Comparison of ENCODE assay signal across 23 cellular contexts in the genomic region with DNA sequence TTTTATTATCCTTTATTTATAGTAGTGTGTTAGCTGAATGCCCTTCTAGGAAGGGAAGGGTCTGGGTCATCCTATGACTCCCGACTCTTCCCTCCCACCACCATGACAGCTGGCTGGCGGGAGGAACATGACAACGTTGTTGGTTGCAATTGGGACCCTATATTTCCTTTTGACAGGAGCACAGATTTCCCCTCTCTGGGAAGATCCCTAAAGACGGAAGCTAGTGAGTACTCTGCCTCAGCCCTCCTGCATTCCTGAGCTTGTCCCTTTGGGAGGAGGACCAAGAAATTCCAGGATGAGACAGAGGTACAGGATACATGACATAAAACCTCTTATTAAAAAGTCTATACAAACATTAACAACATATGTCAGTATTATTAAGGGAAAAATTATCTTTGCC.
DNase-seq lines count a peak whose midpoint lies in the region; ATAC-seq, FAIRE-seq and TF ChIP-seq lines count a peak whose summit lies in the region.
"Had no signal": no experiment of that assay in that cellular context is flagged by ENCODE, and none has a peak within 500 bp of the region (broad histone marks: within the 10 kb centered on the region; RNA-seq: fewer than 3 reads in every experiment).

No MANE protein-coding gene starts in this region.

- no peak for TF ChIP-seq EP300 in HepG2 (IDR thresholded peaks at IDR 0.05; ENCODE audit: low read depth in 2 of 2, low read length in 2 of 2)
- no peak for TF ChIP-seq EP300 in HepG2 (CRISPR knock-in tag; IDR thresholded peaks at IDR 0.05; ENCODE audit: borderline replicate concordance)

- no peak for TF ChIP-seq CTCF in neural progenitor cell (IDR thresholded peaks at IDR 0.05)
- no peak for TF ChIP-seq CTCF in HepG2 (CRISPR knock-in tag; IDR thresholded peaks at IDR 0.05)
- TF ChIP-seq CTCF in osteocyte (IDR thresholded peaks at IDR 0.05): no peak

- H3K27ac Mint-ChIP-seq in neural progenitor cell (peak overlapping the region; percentile 34), osteocyte (ENCODE audit: unreplicated experiment) (no peak overlapping the region)
- no peak overlapping the region for H3K27ac Mint-ChIP-seq in T-helper 2 cell treated with Interferon-gamma antibody and Interleukin-4, amounts not matched to agents 5 μg/mL and 100 μg/mL, for 36 hours
- H3K27ac Mint-ChIP-seq: CD4-positive, alpha-beta T cell had no signal

- H3K36me3 ChIP-seq in NT2/D1 (ENCODE audit: insufficient read depth, insufficient read length, low read length) (no peaks in the 10 kb centered on the region), neural progenitor cell (peaks cover 3% of the 10 kb centered on the region), HepG2 (replicated peaks in 1 of 2; ENCODE audit: control insufficient read depth in 1 of 2, insufficient read depth in 2 of 2, low read length in 2 of 2) (no peaks in the 10 kb centered on the region)
- H3K36me3 ChIP-seq: BLaER1 had no signal

- H3F3A ChIP-seq in neural progenitor cell (ENCODE audit: low read depth): no peaks in the 10 kb centered on the region

- no peaks in the 10 kb centered on the region for H3K36me3 Mint-ChIP-seq in neural progenitor cell
- no peaks in the 10 kb centered on the region for H3K36me3 Mint-ChIP-seq in T-helper 2 cell treated with Interferon-gamma antibody and Interleukin-4, amounts not matched to agents 5 μg/mL and 100 μg/mL, for 36 hours (ENCODE audit: low read depth)
- no peaks in the 10 kb centered on the region for H3K36me3 Mint-ChIP-seq in osteocyte (ENCODE audit: unreplicated experiment)

- H2AFZ ChIP-seq in neural progenitor cell (replicated peaks) (no peak overlapping the region), HepG2 (ENCODE audit: low read length) (no peak overlapping the region)

- intact Hi-C loops in HepG2 (cut with micrococcal nuclease; ENCODE audit: unreplicated experiment): no loop called here

- no peak overlapping the region for H3K9ac ChIP-seq in NT2/D1 (ENCODE audit: insufficient read length, low read depth)
- H3K9ac ChIP-seq in neural progenitor cell: no peak overlapping the region
- H3K9ac ChIP-seq in HepG2 (ENCODE audit: insufficient read depth, low read depth, low read length): no peak overlapping the region
- H3K9ac ChIP-seq: BLaER1 had no signal

- H3K4me3 ChIP-seq in NT2/D1 (ENCODE audit: insufficient read length, low read depth) (no peak overlapping the region), neural progenitor cell (no peak overlapping the region), HepG2 (replicated peaks in 1 of 3; ENCODE audit: insufficient read depth in 1 of 3, low read depth in 2 of 3, low read length in 3 of 3) (no peak overlapping the region)
- H3K4me3 ChIP-seq: A549, BLaER1 had no signal

- no peak for FAIRE-seq in HepG2 (lab: Jason Lieb, UNC)

- DNase-seq in AG08395 (ENCODE audit: low spot score) (peak; percentile 3), NT2/D1 (ENCODE audit: low read depth, low spot score) (peak; percentile 16), iPS DF 4.7 (ENCODE audit: extremely low read depth, low spot score) (peak; percentile 9), neural progenitor cell (ENCODE audit: low spot score) (peak; percentile 28), HepG2 (ENCODE audit: low spot score) (no peak), osteocyte (ENCODE audit: extremely low spot score, unreplicated experiment) (no peak)
- no peak for DNase-seq in T-helper 2 cell treated with Interferon-gamma antibody and Interleukin-4, amounts not matched to agents 5 μg/mL and 100 μg/mL, for 36 hours (ENCODE audit: low spot score)
- DNase-seq: CD4-positive, alpha-beta T cell; COR-L47; DMS79; HCEC 1CT; Karpas-422; MV-4-11; NCI-H1105 treated with DMSO at 0.1 percent for 48 hours; NCI-H2029 treated with DMSO at 0.1 percent for 48 hours; NCI-H2171; NCI-H446; NCI-H526; PC-3; Right ventricle myocardium superior had no signal

- TF ChIP-seq RAD21 in HepG2 (CRISPR knock-in tag; IDR thresholded peaks at IDR 0.05): no peak

- H3K4me3 Mint-ChIP-seq in neural progenitor cell (no peak overlapping the region), osteocyte (ENCODE audit: unreplicated experiment) (no peak overlapping the region)
- no peak overlapping the region for H3K4me3 Mint-ChIP-seq in T-helper 2 cell treated with Interferon-gamma antibody and Interleukin-4, amounts not matched to agents 5 μg/mL and 100 μg/mL, for 36 hours
- H3K4me3 Mint-ChIP-seq: CD4-positive, alpha-beta T cell had no signal

- H3K4me1 Mint-ChIP-seq in neural progenitor cell: peaks cover 13% of the 10 kb centered on the region
- no peaks in the 10 kb centered on the region for H3K4me1 Mint-ChIP-seq in T-helper 2 cell treated with Interferon-gamma antibody and Interleukin-4, amounts not matched to agents 5 μg/mL and 100 μg/mL, for 36 hours (ENCODE audit: low read depth)
- no peaks in the 10 kb centered on the region for H3K4me1 Mint-ChIP-seq in osteocyte (ENCODE audit: unreplicated experiment)

- no peak overlapping the region for H3K4me2 ChIP-seq in neural progenitor cell
- no peak overlapping the region for H3K4me2 ChIP-seq in HepG2 (ENCODE audit: low read depth, low read length)
- H3K4me2 ChIP-seq: A549, BLaER1 had no signal

- no TSS peak for BruUV-seq in HepG2 (replicated peaks; lab: Mats Ljungman, UMichigan)

- ATAC-seq in HepG2 (no peak), GM19467 (IDR thresholded peaks at IDR 0.05; ENCODE audit: unreplicated experiment) (no peak)
- ATAC-seq: A549, PC-3 had no signal

- H3K9me3 Mint-ChIP-seq in neural progenitor cell (peaks cover 7% of the 10 kb centered on the region), osteocyte (ENCODE audit: unreplicated experiment) (peaks cover 6% of the 10 kb centered on the region)
- peaks cover 12% of the 10 kb centered on the region for H3K9me3 Mint-ChIP-seq in T-helper 2 cell treated with Interferon-gamma antibody and Interleukin-4, amounts not matched to agents 5 μg/mL and 100 μg/mL, for 36 hours
- H3K9me3 Mint-ChIP-seq: CD4-positive, alpha-beta T cell had no signal

- H3K27me3 Mint-ChIP-seq in neural progenitor cell (ENCODE audit: insufficient read depth, low read depth) (no peaks in the 10 kb centered on the region), osteocyte (ENCODE audit: unreplicated experiment) (peaks cover 38% of the 10 kb centered on the region)
- H3K27me3 Mint-ChIP-seq in T-helper 2 cell treated with Interferon-gamma antibody and Interleukin-4, amounts not matched to agents 5 μg/mL and 100 μg/mL, for 36 hours (ENCODE audit: low read depth): no peaks in the 10 kb centered on the region
- H3K27me3 Mint-ChIP-seq: CD4-positive, alpha-beta T cell had no signal

- H3K27ac ChIP-seq in neural progenitor cell (no peak overlapping the region), HepG2 (ENCODE audit: extremely low read length, insufficient read depth, low read length) (no peak overlapping the region)
- H3K27ac ChIP-seq: A549, BLaER1 had no signal

- TF ChIP-seq POLR2A in HepG2 (IDR thresholded peaks at IDR 0.05; ENCODE audit: insufficient read depth in 1 of 2, low read depth in 2 of 2, low read length in 2 of 2): no peak

- POLR2A ChIA-PET in HepG2 (lab: Yijun Ruan, JAX): no interaction called here

- no peaks in the 10 kb centered on the region; the same call in 1 of the 2 replicates for H3K9me3 ChIP-seq in NT2/D1 (ENCODE audit: insufficient read depth, low read length)
- no peaks in the 10 kb centered on the region for H3K9me3 ChIP-seq in neural progenitor cell (ENCODE audit: low read depth)
- no peaks in the 10 kb centered on the region for H3K9me3 ChIP-seq in HepG2 (ENCODE audit: low read length)
- H3K9me3 ChIP-seq: A549, BLaER1 had no signal

- no peaks in the 10 kb centered on the region for H3K27me3 ChIP-seq in NT2/D1 (ENCODE audit: insufficient read depth, insufficient read length)
- no peaks in the 10 kb centered on the region for H3K27me3 ChIP-seq in neural progenitor cell
- H3K27me3 ChIP-seq in HepG2 (ENCODE audit: control insufficient read depth in 1 of 2, insufficient read depth in 2 of 2, low read length in 2 of 2): no peaks in the 10 kb centered on the region; a peak in 1 of 5 replicates
- H3K27me3 ChIP-seq: BLaER1 had no signal

- H3K4me1 ChIP-seq in NT2/D1 (ENCODE audit: insufficient read depth, insufficient read length) (no peaks in the 10 kb centered on the region), neural progenitor cell (peaks cover 7% of the 10 kb centered on the region), HepG2 (ENCODE audit: insufficient read depth, low read length) (no peaks in the 10 kb centered on the region)
- H3K4me1 ChIP-seq: A549, BLaER1 had no signal

- in situ Hi-C loops in HepG2 (cut with HindIII; ENCODE audit: extremely low pct_ligation_motif_present, low pct_unique_long_range_greater_than_20kb): no loop called here

- WGBS in HepG2 (ENCODE audit: low lambda C conversion rate): 15% methylated on average over 4 of the region's 4 CpGs

- H4K20me1 ChIP-seq in neural progenitor cell (ENCODE audit: low read depth) (no peaks in the 10 kb centered on the region), HepG2 (ENCODE audit: insufficient read depth, low read length) (no peaks in the 10 kb centered on the region)
- H4K20me1 ChIP-seq: BLaER1 had no signal

- CTCF ChIA-PET in HepG2 (lab: Yijun Ruan, JAX; ENCODE audit: low intra/inter-chr PET ratio, low total read pairs): no interaction called here

- H3K79me2 ChIP-seq in neural progenitor cell (ENCODE audit: low read depth) (no peaks in the 10 kb centered on the region), HepG2 (ENCODE audit: insufficient read depth, low read length) (no peaks in the 10 kb centered on the region)

TF ChIP-seq in HepG2, 621 proteins besides CTCF, POLR2A, EP300 and RAD21 (continues in another document):
- TF ChIP-seq, protein P1, sequence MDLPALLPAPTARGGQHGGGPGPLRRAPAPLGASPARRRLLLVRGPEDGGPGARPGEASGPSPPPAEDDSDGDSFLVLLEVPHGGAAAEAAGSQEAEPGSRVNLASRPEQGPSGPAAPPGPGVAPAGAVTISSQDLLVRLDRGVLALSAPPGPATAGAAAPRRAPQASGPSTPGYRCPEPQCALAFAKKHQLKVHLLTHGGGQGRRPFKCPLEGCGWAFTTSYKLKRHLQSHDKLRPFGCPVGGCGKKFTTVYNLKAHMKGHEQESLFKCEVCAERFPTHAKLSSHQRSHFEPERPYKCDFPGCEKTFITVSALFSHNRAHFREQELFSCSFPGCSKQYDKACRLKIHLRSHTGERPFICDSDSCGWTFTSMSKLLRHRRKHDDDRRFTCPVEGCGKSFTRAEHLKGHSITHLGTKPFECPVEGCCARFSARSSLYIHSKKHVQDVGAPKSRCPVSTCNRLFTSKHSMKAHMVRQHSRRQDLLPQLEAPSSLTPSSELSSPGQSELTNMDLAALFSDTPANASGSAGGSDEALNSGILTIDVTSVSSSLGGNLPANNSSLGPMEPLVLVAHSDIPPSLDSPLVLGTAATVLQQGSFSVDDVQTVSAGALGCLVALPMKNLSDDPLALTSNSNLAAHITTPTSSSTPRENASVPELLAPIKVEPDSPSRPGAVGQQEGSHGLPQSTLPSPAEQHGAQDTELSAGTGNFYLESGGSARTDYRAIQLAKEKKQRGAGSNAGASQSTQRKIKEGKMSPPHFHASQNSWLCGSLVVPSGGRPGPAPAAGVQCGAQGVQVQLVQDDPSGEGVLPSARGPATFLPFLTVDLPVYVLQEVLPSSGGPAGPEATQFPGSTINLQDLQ (CRISPR knock-in tag; IDR thresholded peaks at IDR 0.05): no peak
- no peak for TF ChIP-seq NR2F1 (CRISPR knock-in tag; IDR thresholded peaks at IDR 0.05)

Comparison
In these comparisons a context has a peak if more than half of its experiments do, and no peak if none do; other contexts are left out.
1. DNase-seq: peak in AG08395 (single experiment), NT2/D1 (single experiment), iPS DF 4.7 (single experiment) and neural progenitor cell (single experiment); none in T-helper 2 cell treated with Interferon-gamma antibody and Interleukin-4, amounts not matched to agents 5 μg/mL and 100 μg/mL, for 36 hours (single experiment), HepG2 (single experiment) and osteocyte (single experiment).